ENCODE assay signal across 8 cellular contexts in the genomic region with DNA sequence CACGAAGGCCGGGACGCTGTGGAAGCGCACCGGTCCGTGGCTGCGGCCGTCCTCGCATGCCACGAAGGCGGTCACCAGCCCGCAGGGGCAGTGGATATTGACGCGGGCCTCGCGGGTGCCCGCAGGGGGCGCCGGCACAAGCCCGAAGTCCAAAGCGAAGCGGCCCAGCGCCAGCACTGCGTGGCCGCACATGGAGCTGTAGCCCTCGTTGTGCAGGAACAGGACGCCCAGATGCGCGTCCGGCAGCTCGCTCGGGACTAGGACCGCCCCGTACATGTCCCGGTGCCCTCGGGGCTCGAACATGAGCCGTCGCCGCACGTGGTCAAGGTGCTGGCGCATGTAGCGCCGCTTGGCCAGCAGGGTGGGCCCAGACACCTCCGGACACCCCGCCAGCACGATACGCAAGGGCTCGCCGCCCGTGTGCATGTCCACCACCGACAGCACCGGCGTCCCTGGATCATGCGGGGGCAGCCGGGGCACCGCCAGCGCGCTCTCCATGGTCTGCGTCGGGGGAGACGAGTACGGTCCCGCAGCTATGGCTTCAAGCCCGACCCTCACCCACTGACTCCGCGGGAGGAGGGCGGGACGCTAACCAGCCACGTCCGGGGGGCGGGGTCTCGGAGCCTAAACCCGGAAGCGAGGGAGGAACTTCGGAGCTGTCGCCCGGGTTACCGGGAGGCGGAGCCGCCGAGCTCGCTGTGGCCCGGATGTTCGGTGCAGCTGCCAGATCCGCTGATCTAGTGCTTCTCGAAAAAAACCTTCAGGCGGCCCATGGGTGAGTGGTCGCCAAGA.
DNase-seq lines count a peak whose midpoint lies in the region; ATAC-seq, FAIRE-seq and TF ChIP-seq lines count a peak whose summit lies in the region.

A gene with protein sequence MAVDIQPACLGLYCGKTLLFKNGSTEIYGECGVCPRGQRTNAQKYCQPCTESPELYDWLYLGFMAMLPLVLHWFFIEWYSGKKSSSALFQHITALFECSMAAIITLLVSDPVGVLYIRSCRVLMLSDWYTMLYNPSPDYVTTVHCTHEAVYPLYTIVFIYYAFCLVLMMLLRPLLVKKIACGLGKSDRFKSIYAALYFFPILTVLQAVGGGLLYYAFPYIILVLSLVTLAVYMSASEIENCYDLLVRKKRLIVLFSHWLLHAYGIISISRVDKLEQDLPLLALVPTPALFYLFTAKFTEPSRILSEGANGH (plus strand): TSS at position 699 of the 792 bp plus-strand sequence. CDS start 73 bp downstream, at position 772.
A gene (minus strand): TSS at position 590 of the 792 bp plus-strand sequence. CDS start 92 bp downstream, at position 498.

- peak; percentile 67 for TF ChIP-seq CTCF in OCI-LY1 (IDR thresholded peaks at IDR 0.05; ENCODE audit: low read length)

- H3K79me2 ChIP-seq in OCI-LY1 (ENCODE audit: insufficient read depth, low read length) = peaks cover 11% of the 10 kb centered on the region

- H3K4me2 ChIP-seq in OCI-LY1 (ENCODE audit: low read length) = peak within 1 kb of the TSS; percentile 96

- H3K27me3 ChIP-seq in OCI-LY1 (ENCODE audit: insufficient read depth, low read length) = no peaks in the 10 kb centered on the region

- peak within 1 kb of the TSS; percentile 70 for H3K4me3 ChIP-seq in OCI-LY1 (ENCODE audit: low read depth, low read length, poor library complexity, severe bottlenecking)

- H2AFZ ChIP-seq in OCI-LY1 (ENCODE audit: low read length) = peak within 1 kb of the TSS; percentile 32; the same call in 1 of the 2 replicates

- peak within 1 kb of the TSS; percentile 82 for H3K9ac ChIP-seq in OCI-LY1 (ENCODE audit: low read length)

- peak; percentile 88 for ATAC-seq in GM21515 (IDR thresholded peaks at IDR 0.05; ENCODE audit: unreplicated experiment)

- H3K4me1 ChIP-seq in OCI-LY1 (ENCODE audit: insufficient read depth, low read length, severe bottlenecking) = peaks cover 49% of the 10 kb centered on the region

- H4K20me1 ChIP-seq in OCI-LY1 (ENCODE audit: insufficient read depth, low read length) = no peaks in the 10 kb centered on the region

- no peaks in the 10 kb centered on the region for H3K9me2 ChIP-seq in OCI-LY1 (ENCODE audit: low read depth, low read length)

- DNase-seq in DMS 273 treated with DMSO at 0.1 percent for 48 hours (lab: John Stamatoyannopoulos, UW) = peak; percentile 82
- peak; percentile 95 for DNase-seq in HuH-7 (ENCODE audit: low spot score)
- DNase-seq in activated CD8-positive, alpha-beta memory T cell treated with anti-CD3 and anti-CD28 coated beads, Interleukin-2, amount 50 U/mL, for 4 hours = peak; percentile 99
- peak; percentile 95 for DNase-seq in midbrain (lab: John Stamatoyannopoulos, UW)
- DNase-seq in stimulated activated CD8-positive, alpha-beta memory T cell treated with anti-CD3 and anti-CD28 coated beads, Interleukin-2, amount 100 ng/mL, for 1 hour (ENCODE audit: low read depth in 2 of 2) = peak; percentile 97

- H3K27ac ChIP-seq in OCI-LY1 (ENCODE audit: low read depth, low read length, poor library complexity, severe bottlenecking) = peak within 1 kb of the TSS; percentile 46

- peaks cover 17% of the 10 kb centered on the region for H3K36me3 ChIP-seq in OCI-LY1 (ENCODE audit: insufficient read depth, low read length)

- H3K9me3 ChIP-seq in OCI-LY1 (ENCODE audit: low read length) = no peaks in the 10 kb centered on the region

- no peaks in the 10 kb centered on the region for H3F3A ChIP-seq in OCI-LY1 (ENCODE audit: insufficient read depth, low read length)

- peak; percentile 62 for FAIRE-seq in endometrium (lab: Jason Lieb, UNC)

Comparison
In these comparisons a context has a peak if more than half of its experiments do, and no peak if none do; other contexts are left out.
1. Peak in every context shown above with its lines: DNase-seq, ATAC-seq, H3K4me3 ChIP-seq and H3K27ac ChIP-seq.